ENCODE assay signal across 30 cellular contexts in the genomic region with DNA sequence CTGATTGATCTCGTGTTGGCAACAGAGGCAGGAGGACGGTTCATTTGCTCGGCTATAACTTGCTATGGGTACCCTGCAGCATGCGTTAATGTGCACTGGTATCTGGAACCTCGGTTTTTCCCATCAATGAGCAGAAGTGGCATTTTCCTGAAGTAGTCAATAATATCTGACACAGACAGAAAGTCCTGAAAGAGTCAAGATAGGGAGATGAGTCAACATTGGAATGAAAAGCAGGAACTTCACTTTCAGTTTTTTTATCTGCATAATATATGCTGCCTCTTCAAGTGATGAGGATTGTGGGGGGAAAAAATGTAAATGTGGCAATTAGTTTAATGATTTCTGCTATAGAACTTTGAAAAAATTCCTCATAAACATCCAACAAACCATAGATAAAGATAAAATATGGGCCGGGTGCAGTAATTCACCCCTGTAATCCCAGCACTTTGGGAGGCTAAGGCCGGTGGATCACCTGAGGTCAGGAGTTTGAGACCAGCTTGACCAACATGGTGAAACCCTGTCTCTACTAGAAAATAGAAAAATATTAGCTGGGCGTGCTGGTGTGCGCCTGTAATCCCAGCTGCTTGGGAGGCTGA. TPM values are rescaled to one million over a fixed set of nuclear protein-coding genes. Genes with fewer than 3 reads are reported as not detected.
DNase-seq lines count a peak whose midpoint lies in the region; ATAC-seq and TF ChIP-seq lines count a peak whose summit lies in the region.
"Had no signal": no experiment of that assay in that cellular context is flagged by ENCODE, and none has a peak within 500 bp of the region (broad histone marks: within the 10 kb centered on the region; RNA-seq: fewer than 3 reads in every experiment).

No MANE protein-coding gene starts in this region.

- dilution Hi-C loops in mammary epithelial cell (cut with HindIII; ENCODE audit: low sequenced_read_pairs): no loop called here

- 88% methylated on average over 9 of the region's 9 CpGs for WGBS in mammary epithelial cell (ENCODE audit: low coverage, missing lambda C conversion rate)

- H3K4me1 Mint-ChIP-seq in MCF 10A (ENCODE audit: insufficient read depth, unreplicated experiment) (peaks cover 5% of the 10 kb centered on the region), T-cell (peaks cover 16 to 40% (median 19%) of the 10 kb centered on the region in 3 donors), endothelial cell (ENCODE audit: unreplicated experiment) (peaks cover 12% of the 10 kb centered on the region)

- TF ChIP-seq POLR2A in vagina (IDR thresholded peaks at IDR 0.05): no peak

- H3K9me3 ChIP-seq in mammary epithelial cell (replicated peaks; ENCODE audit: insufficient read depth, low read length) (no peaks in the 10 kb centered on the region), vagina (no peaks in the 10 kb centered on the region)
- H3K9me3 ChIP-seq: ascending aorta, mucosa of descending colon, right lobe of liver, transverse colon had no signal

- no peak overlapping the region for H3K4me3 ChIP-seq in mammary epithelial cell (replicated peaks in 1 of 3; ENCODE audit: insufficient read depth in 1 of 3, low read depth in 2 of 3, low read length in 3 of 3)
- H3K4me3 ChIP-seq in vagina: no peak overlapping the region
- H3K4me3 ChIP-seq: ascending aorta, mucosa of descending colon, right lobe of liver, transverse colon had no signal

- no peaks in the 10 kb centered on the region for H3K79me2 ChIP-seq in mammary epithelial cell (ENCODE audit: insufficient read depth, low read length)

- H3K27me3 ChIP-seq in mammary epithelial cell (ENCODE audit: insufficient read depth, low read length): peaks cover 15% of the 10 kb centered on the region
- H3K27me3 ChIP-seq in vagina: no peaks in the 10 kb centered on the region
- H3K27me3 ChIP-seq: ascending aorta, right lobe of liver, transverse colon had no signal

- BruUV-seq in mammary epithelial cell (replicated peaks; lab: Mats Ljungman, UMichigan) (no TSS peak), MCF 10A (replicated peaks; lab: Mats Ljungman, UMichigan) (no TSS peak)

- no peak overlapping the region for H3K27ac Mint-ChIP-seq in MCF 10A (ENCODE audit: low read depth, unreplicated experiment)
- peak overlapping the region; percentile 41 to 84 for H3K27ac Mint-ChIP-seq in T-cell
- no peak overlapping the region for H3K27ac Mint-ChIP-seq in endothelial cell (ENCODE audit: unreplicated experiment)
- H3K27ac Mint-ChIP-seq: dendritic cell treated with granulocyte-macrophage colony-stimulating factor and Interleukin-4, amounts not matched to agents 40 ng/mL and 50 ng/mL, for 4 days; HFFc6 had no signal

- H3K9me3 Mint-ChIP-seq in MCF 10A (ENCODE audit: unreplicated experiment): no peaks in the 10 kb centered on the region
- H3K9me3 Mint-ChIP-seq in T-cell: peaks cover 0 to 5% (median 2%) of the 10 kb centered on the region in 3 donors
- H3K9me3 Mint-ChIP-seq in endothelial cell (ENCODE audit: unreplicated experiment): no peaks in the 10 kb centered on the region
- H3K9me3 Mint-ChIP-seq: HFFc6, neural crest cell had no signal

- H3K27ac ChIP-seq in mammary epithelial cell (ENCODE audit: insufficient read depth, low read depth, low read length): no peak overlapping the region
- H3K27ac ChIP-seq in vagina: peak overlapping the region; percentile 17
- H3K27ac ChIP-seq: ascending aorta, right lobe of liver, transverse colon had no signal

- no peaks in the 10 kb centered on the region for H3K36me3 Mint-ChIP-seq in MCF 10A (ENCODE audit: insufficient read depth, unreplicated experiment)
- H3K36me3 Mint-ChIP-seq in T-cell: peaks cover 73% of the 10 kb centered on the region
- H3K36me3 Mint-ChIP-seq in endothelial cell (ENCODE audit: low read depth, unreplicated experiment): peaks cover 11% of the 10 kb centered on the region

- intact Hi-C loops in mammary epithelial cell (cut with micrococcal nuclease) (no loop called here), MCF 10A (cut with micrococcal nuclease) (no loop called here), vagina (cut with DNase I) (no loop called here)

- no peak overlapping the region for H3K9ac ChIP-seq in mammary epithelial cell (ENCODE audit: insufficient read depth, low read length)

- CTCF ChIA-PET in mammary epithelial cell (lab: Charles Lee; ENCODE audit: low non-redundant PET) (no interaction called here), MCF 10A (lab: Yijun Ruan, JAX) (interaction anchor here (0.9 to 1.0 kb wide), 2 partner anchors 19 to 23 kb away, joined by 3 to 5 read pairs; no protein-coding TSS in a partner anchor), T-cell (lab: Charles Lee) (no interaction called here)

- POLR2A ChIA-PET in MCF 10A (lab: Yijun Ruan, JAX) (no interaction called here), T-cell (lab: Charles Lee) (no interaction called here)

- H2AFZ ChIP-seq in mammary epithelial cell (ENCODE audit: low read depth, low read length): no peak overlapping the region

- no peak overlapping the region for H3K4me2 ChIP-seq in mammary epithelial cell (ENCODE audit: insufficient read depth, low read depth, low read length)

- H3K36me3 ChIP-seq in mammary epithelial cell (ENCODE audit: insufficient read depth, low read length) (no peaks in the 10 kb centered on the region), vagina (no peaks in the 10 kb centered on the region)
- H3K36me3 ChIP-seq: ascending aorta had no signal

- no peak for TF ChIP-seq CTCF in mammary epithelial cell (conservative IDR thresholded peaks at IDR 0.05 in 1 of 2, IDR thresholded peaks at IDR 0.05 in 1 of 2; ENCODE audit: extremely low read depth in 1 of 2, insufficient read depth in 1 of 2, low read depth in 1 of 2, low read length in 2 of 2)
- no peak for TF ChIP-seq CTCF in MCF 10A (IDR thresholded peaks at IDR 0.05; ENCODE audit: unreplicated experiment)
- TF ChIP-seq CTCF in endothelial cell (IDR thresholded peaks at IDR 0.05; ENCODE audit: unreplicated experiment): no peak
- no peak for TF ChIP-seq CTCF in vagina (IDR thresholded peaks at IDR 0.05)

- ATAC-seq in T-cell (replicated peaks in 1 of 4): no peak
- no peak for ATAC-seq in GM21526 (IDR thresholded peaks at IDR 0.05; ENCODE audit: low FRiP score, unreplicated experiment)
- ATAC-seq: mucosa of descending colon, Panc1, right lobe of liver had no signal

- H3K4me1 ChIP-seq in mammary epithelial cell (ENCODE audit: insufficient read depth, low read length) (peaks cover 12% of the 10 kb centered on the region), vagina (peaks cover 61% of the 10 kb centered on the region)
- H3K4me1 ChIP-seq: ascending aorta, right lobe of liver had no signal

- in situ Hi-C loops in mammary epithelial cell (cut with MboI; ENCODE audit: low sequenced_read_pairs in 2 of 2): no loop called here

- H4K20me1 ChIP-seq in mammary epithelial cell (ENCODE audit: insufficient read depth, low read length): no peaks in the 10 kb centered on the region

- peak; percentile 6 for DNase-seq in mammary epithelial cell
- DNase-seq in MCF 10A (ENCODE audit: unreplicated experiment): no peak
- DNase-seq in T-cell: no peak
- DNase-seq in endothelial cell (ENCODE audit: low spot score): no peak
- no peak for DNase-seq in vagina (ENCODE audit: extremely low spot score in 2 of 2)
- no peak for DNase-seq in GF-D8 (lab: John Stamatoyannopoulos, UW)
- DNase-seq: activated CD4-positive, alpha-beta T cell treated with anti-CD3 and anti-CD28 coated beads for 48 hours; activated CD8-positive, alpha-beta memory T cell treated with anti-CD3 and anti-CD28 coated beads, Interleukin-2, amount 50 U/mL, for 4 hours; activated gamma-delta T cell treated with Interleukin-2 at 50 U/mL for 16 hours; caudate nucleus; EL; glutamatergic neuron; HFFc6; kidney; MM.1S; mucosa of descending colon; NCI-H1436; NCI-H2107; NCI-H446 treated with DMSO at 0.1 percent for 48 hours; posterior cingulate gyrus; right lobe of liver; SIG-M5; stimulated activated naive CD4-positive, alpha-beta T cell treated with Interleukin-2 at 50 U/mL for 16 hours; transverse colon had no signal

- H3K27me3 Mint-ChIP-seq in MCF 10A (ENCODE audit: insufficient read depth, unreplicated experiment): no peaks in the 10 kb centered on the region
- no peaks in the 10 kb centered on the region for H3K27me3 Mint-ChIP-seq in T-cell
- peaks cover 2% of the 10 kb centered on the region for H3K27me3 Mint-ChIP-seq in endothelial cell (ENCODE audit: unreplicated experiment)
- H3K27me3 Mint-ChIP-seq: dendritic cell treated with granulocyte-macrophage colony-stimulating factor and Interleukin-4, amounts not matched to agents 40 ng/mL and 50 ng/mL, for 4 days had no signal

- H3K4me3 Mint-ChIP-seq in MCF 10A (ENCODE audit: unreplicated experiment) (no peak overlapping the region), T-cell (no peak overlapping the region), endothelial cell (ENCODE audit: unreplicated experiment) (peak overlapping the region; percentile 21)
- H3K4me3 Mint-ChIP-seq: CD14-positive monocyte; dendritic cell treated with granulocyte-macrophage colony-stimulating factor and Interleukin-4, amounts not matched to agents 40 ng/mL and 50 ng/mL, for 4 days; HFFc6; neural crest cell had no signal

RNA-seq across cellular contexts. Expression of gene C5orf58, which starts 15.9 kb away (rescaled TPM):
- total RNA-seq in mammary epithelial cell: not detected
- not detected for polyA plus RNA-seq in mammary epithelial cell
- polyA minus RNA-seq in mammary epithelial cell: not detected
- total RNA-seq in MCF 10A (2022): not detected in 2 replicates
- total RNA-seq in T-cell: not detected
- 0.28 TPM for total RNA-seq in endothelial cell (ENCODE audit: unreplicated experiment)
- not detected for total RNA-seq in vagina
- total RNA-seq: ascending aorta, HFFc6, kidney, mucosa of descending colon, neural crest cell, right lobe of liver had no signal

RNA-seq across cellular contexts. Expression of gene LCP2, which starts 48.8 kb away (rescaled TPM):
- not detected for total RNA-seq in mammary epithelial cell
- not detected for polyA plus RNA-seq in mammary epithelial cell
- polyA minus RNA-seq in mammary epithelial cell: not detected
- not detected in 2 replicates for total RNA-seq in MCF 10A (2022)
- total RNA-seq in T-cell: 100 to 1,000 TPM; 355 to 394 (median 374) TPM
- 13.8 TPM for total RNA-seq in endothelial cell (ENCODE audit: unreplicated experiment)
- total RNA-seq in vagina: 25.5 TPM
- total RNA-seq: HFFc6, neural crest cell had no signal

Comparison
In these comparisons a context has a peak if more than half of its experiments do, and no peak if none do; other contexts are left out.
1. H3K27ac Mint-ChIP-seq: peak in T-cell (2 of 2); none in MCF 10A (single experiment) and endothelial cell (single experiment).
2. RNA of gene LCP2, which starts 48.8 kb away (total RNA-seq): 355 to 394 TPM in T-cell, 25.5 TPM in vagina (single experiment) and 13.8 TPM in endothelial cell (single experiment); not detected in mammary epithelial cell and not detected in MCF 10A; every median in the first group is over 10 times any median in the second.